21 cellular contexts compared by ENCODE assay signal in genomic region chr4:152104846-152105462, GRCh38.
A peak's percentile ranks its signal among the peaks of the same experiment; 100 is the strongest.
DNase-seq lines count a peak whose midpoint lies in the region; ATAC-seq and TF ChIP-seq lines count a peak whose summit lies in the region.
"Had no signal": no experiment of that assay in that cellular context is flagged by ENCODE, and none has a peak within 500 bp of the region (broad histone marks: within the 10 kb centered on the region; RNA-seq: fewer than 3 reads in every experiment).

No MANE protein-coding gene starts in this region.

- TF ChIP-seq POLR2A in suprapubic skin (IDR thresholded peaks at IDR 0.05), result no peak

- TF ChIP-seq CTCF in natural killer cell (IDR thresholded peaks at IDR 0.05) (no peak), RWPE2 (IDR thresholded peaks at IDR 0.05; ENCODE audit: poor library complexity, severe bottlenecking) (no peak), foreskin keratinocyte (conservative IDR thresholded peaks at IDR 0.05) (no peak), suprapubic skin (IDR thresholded peaks at IDR 0.05) (no peak), progenitor cell of endocrine pancreas (IDR thresholded peaks at IDR 0.05; ENCODE audit: unreplicated experiment) (no peak)

- ATAC-seq in natural killer cell (no peak), RWPE2 (ENCODE audit: low read depth) (no peak), foreskin keratinocyte (no peak)
- ATAC-seq in natural killer cell treated with Interleukin-12 subunit alpha and Interleukin-12 subunit beta and Interleukin-15 and Interleukin-18, amount 100 ng/mL, for 72 hours, result no peak
- ATAC-seq: left lobe of liver, mucosa of descending colon had no signal

- H3K9me3 Mint-ChIP-seq in natural killer cell, result peaks cover 0 to 2% of the 10 kb centered on the region in 2 donors
- no peaks in the 10 kb centered on the region for H3K9me3 Mint-ChIP-seq in natural killer cell treated with Interleukin-12 subunit alpha and Interleukin-12 subunit beta and Interleukin-15 and Interleukin-18, amount 100 ng/mL, for 72 hours
- no peaks in the 10 kb centered on the region for H3K9me3 Mint-ChIP-seq in progenitor cell of endocrine pancreas (ENCODE audit: low read depth)

- H3K36me3 ChIP-seq in RWPE2 (ENCODE audit: low read depth) (no peaks in the 10 kb centered on the region), suprapubic skin (no peaks in the 10 kb centered on the region), HAP-1 (replicated peaks) (no peaks in the 10 kb centered on the region)
- H3K36me3 ChIP-seq: SJSA1, thoracic aorta had no signal

- H3K27ac ChIP-seq in RWPE2 (ENCODE audit: poor library complexity, severe bottlenecking), result peak overlapping the region; percentile 70
- peak overlapping the region; percentile 73 for H3K27ac ChIP-seq in foreskin keratinocyte
- H3K27ac ChIP-seq in suprapubic skin, result peak overlapping the region; percentile 39
- H3K27ac ChIP-seq: parathyroid adenoma, thoracic aorta had no signal

- H3K4me1 ChIP-seq in RWPE2 (ENCODE audit: insufficient read depth, poor library complexity, severe bottlenecking) (peaks cover 40% of the 10 kb centered on the region), foreskin keratinocyte (peaks cover 39% of the 10 kb centered on the region), suprapubic skin (peaks cover 38% of the 10 kb centered on the region), HAP-1 (no peaks in the 10 kb centered on the region)

- peaks cover 68 to 77% of the 10 kb centered on the region in 2 donors for H3K4me1 Mint-ChIP-seq in natural killer cell
- H3K4me1 Mint-ChIP-seq in natural killer cell treated with Interleukin-12 subunit alpha and Interleukin-12 subunit beta and Interleukin-15 and Interleukin-18, amount 100 ng/mL, for 72 hours (ENCODE audit: low read depth in 2 of 2), result peaks cover 47 to 62% of the 10 kb centered on the region in 2 donors
- H3K4me1 Mint-ChIP-seq in progenitor cell of endocrine pancreas (ENCODE audit: low read depth), result peaks cover 22% of the 10 kb centered on the region

- in situ Hi-C loops in HAP-1 (cut with MboI; ENCODE audit: low sequenced_read_pairs), result no loop called here

- H3K9me3 ChIP-seq in RWPE2 (ENCODE audit: severe bottlenecking) (no peaks in the 10 kb centered on the region), suprapubic skin (no peaks in the 10 kb centered on the region), HAP-1 (no peaks in the 10 kb centered on the region)
- H3K9me3 ChIP-seq: mucosa of descending colon, SJSA1, thoracic aorta had no signal

- peak overlapping the region; percentile 37 for H3K4me3 Mint-ChIP-seq in natural killer cell
- H3K4me3 Mint-ChIP-seq in natural killer cell treated with Interleukin-12 subunit alpha and Interleukin-12 subunit beta and Interleukin-15 and Interleukin-18, amount 100 ng/mL, for 72 hours, result no peak overlapping the region
- H3K4me3 Mint-ChIP-seq in progenitor cell of endocrine pancreas (ENCODE audit: low read depth), result no peak overlapping the region

- 74% methylated on average over 10 of the region's 10 CpGs for WGBS in suprapubic skin

- intact Hi-C loops in natural killer cell (cut with micrococcal nuclease), result no loop called here

- H3K27me3 ChIP-seq in RWPE2 (ENCODE audit: insufficient read depth, poor library complexity, severe bottlenecking) (no peaks in the 10 kb centered on the region), foreskin keratinocyte (no peaks in the 10 kb centered on the region), suprapubic skin (no peaks in the 10 kb centered on the region), HAP-1 (ENCODE audit: low read depth) (no peaks in the 10 kb centered on the region)
- H3K27me3 ChIP-seq: SJSA1 had no signal

- TF ChIP-seq EP300 in suprapubic skin (IDR thresholded peaks at IDR 0.05), result no peak

- no peak overlapping the region for H3K4me3 ChIP-seq in RWPE2 (ENCODE audit: severe bottlenecking)
- no peak overlapping the region for H3K4me3 ChIP-seq in suprapubic skin
- no peak overlapping the region for H3K4me3 ChIP-seq in HAP-1
- H3K4me3 ChIP-seq: mucosa of descending colon, SJSA1, thoracic aorta had no signal

- H3K36me3 Mint-ChIP-seq in natural killer cell, result no peaks in the 10 kb centered on the region
- H3K36me3 Mint-ChIP-seq in natural killer cell treated with Interleukin-12 subunit alpha and Interleukin-12 subunit beta and Interleukin-15 and Interleukin-18, amount 100 ng/mL, for 72 hours, result no peaks in the 10 kb centered on the region
- H3K36me3 Mint-ChIP-seq in progenitor cell of endocrine pancreas (ENCODE audit: insufficient read depth), result no peaks in the 10 kb centered on the region

- H3K27me3 Mint-ChIP-seq in natural killer cell (ENCODE audit: low read depth in 2 of 2), result no peaks in the 10 kb centered on the region
- no peaks in the 10 kb centered on the region for H3K27me3 Mint-ChIP-seq in natural killer cell treated with Interleukin-12 subunit alpha and Interleukin-12 subunit beta and Interleukin-15 and Interleukin-18, amount 100 ng/mL, for 72 hours
- peaks cover 10% of the 10 kb centered on the region for H3K27me3 Mint-ChIP-seq in progenitor cell of endocrine pancreas

- H3K27ac Mint-ChIP-seq in natural killer cell (peak overlapping the region; percentile 36 to 94), progenitor cell of endocrine pancreas (no peak overlapping the region)
- H3K27ac Mint-ChIP-seq in natural killer cell treated with Interleukin-12 subunit alpha and Interleukin-12 subunit beta and Interleukin-15 and Interleukin-18, amount 100 ng/mL, for 72 hours, result no peak overlapping the region

- DNase-seq in natural killer cell (no peak), RWPE2 (ENCODE audit: low spot score) (no peak), foreskin keratinocyte (no peak), suprapubic skin (ENCODE audit: low spot score in 2 of 2) (no peak), HAP-1 (ENCODE audit: low spot score in 2 of 2) (no peak), NCI-H1417 (lab: John Stamatoyannopoulos, UW) (no peak), progenitor cell of endocrine pancreas (ENCODE audit: low spot score, unreplicated experiment) (no peak)
- DNase-seq in natural killer cell treated with Interleukin-12 subunit alpha and Interleukin-12 subunit beta and Interleukin-15 and Interleukin-18, amount 100 ng/mL, for 72 hours (ENCODE audit: low spot score), result no peak
- DNase-seq: activated CD4-positive, alpha-beta T cell treated with anti-CD3 and anti-CD28 coated beads for 1 hour; activated T-cell treated with anti-CD3 and anti-CD28 coated beads for 4 hours; GDM1; GOT3; mucosa of descending colon; NCI-H187 treated with DMSO at 0.1 percent for 48 hours; NCI-H524; stimulated activated CD4-positive, alpha-beta T cell treated with anti-CD3 and anti-CD28 coated beads, Interleukin-2, amount 100 ng/mL, for 48 hours; T-helper 9 cell had no signal

Comparison
In these comparisons a context has a peak if more than half of its experiments do, and no peak if none do; other contexts are left out.
1. H3K27ac Mint-ChIP-seq: peak in natural killer cell (2 of 2); none in natural killer cell treated with Interleukin-12 subunit alpha and Interleukin-12 subunit beta and Interleukin-15 and Interleukin-18, amount 100 ng/mL, for 72 hours (0 of 2) and progenitor cell of endocrine pancreas (single experiment).
2. Peak in every context shown above with its lines, with median percentiles within 50 percentile points of each other: H3K27ac ChIP-seq.